ENCODE assay signal across 9 cellular contexts in genomic region chr9:7117676-7118561, GRCh38.
DNase-seq lines count a peak whose midpoint lies in the region; ATAC-seq, FAIRE-seq and TF ChIP-seq lines count a peak whose summit lies in the region.
"Had no signal": no experiment of that assay in that cellular context is flagged by ENCODE, and none has a peak within 500 bp of the region (broad histone marks: within the 10 kb centered on the region; RNA-seq: fewer than 3 reads in every experiment).

No MANE protein-coding gene starts in this region.

- no peaks in the 10 kb centered on the region for H3K9me3 ChIP-seq in body of pancreas
- H3K9me3 ChIP-seq: lower lobe of right lung had no signal

- H3K27ac ChIP-seq in body of pancreas, result peak overlapping the region in 1 of 4 donors; percentile 48
- H3K27ac ChIP-seq: lower lobe of right lung had no signal

- no peaks in the 10 kb centered on the region for H3K9me3 Mint-ChIP-seq in stimulated activated effector memory CD8-positive, alpha-beta T cell treated with anti-CD3 and anti-CD28 coated beads, Interleukin-12 subunit alpha, Interleukin-12 subunit beta, amount 100 ng/mL, for 72 hours

- no peak for FAIRE-seq in frontal cortex (lab: Jason Lieb, UNC)

- peaks cover 24% of the 10 kb centered on the region for H3K4me1 Mint-ChIP-seq in stimulated activated effector memory CD8-positive, alpha-beta T cell treated with anti-CD3 and anti-CD28 coated beads, Interleukin-12 subunit alpha, Interleukin-12 subunit beta, amount 100 ng/mL, for 72 hours

- in situ Hi-C loops in G401 (cut with HindIII; ENCODE audit: low sequenced_read_pairs), result no loop called here
- in situ Hi-C loops in KBM-7 (cut with MboI; ENCODE audit: low pct_unique_long_range_greater_than_20kb, low sequenced_read_pairs), result no loop called here

- no peak overlapping the region for H3K4me3 Mint-ChIP-seq in stimulated activated effector memory CD8-positive, alpha-beta T cell treated with anti-CD3 and anti-CD28 coated beads, Interleukin-12 subunit alpha, Interleukin-12 subunit beta, amount 100 ng/mL, for 72 hours

- H3K36me3 ChIP-seq in body of pancreas (replicated peaks in 1 of 2; ENCODE audit: insufficient read depth in 1 of 2, low read depth in 2 of 2), result no peaks in the 10 kb centered on the region

- TF ChIP-seq CTCF in body of pancreas (IDR thresholded peaks at IDR 0.05), result no peak

- TF ChIP-seq POLR2A in body of pancreas (IDR thresholded peaks at IDR 0.05), result no peak

- no peak overlapping the region for H3K4me3 ChIP-seq in body of pancreas
- H3K4me3 ChIP-seq: lower lobe of right lung had no signal

- H3K27me3 ChIP-seq in body of pancreas, result no peaks in the 10 kb centered on the region

- peaks cover 14% of the 10 kb centered on the region for H3K4me1 ChIP-seq in body of pancreas

- H3K36me3 Mint-ChIP-seq in stimulated activated effector memory CD8-positive, alpha-beta T cell treated with anti-CD3 and anti-CD28 coated beads, Interleukin-12 subunit alpha, Interleukin-12 subunit beta, amount 100 ng/mL, for 72 hours, result peaks cover 11% of the 10 kb centered on the region

- 52 to 56% methylated on average over 6 of the region's 6 CpGs for WGBS in body of pancreas, 2 donors

- intact Hi-C loops in body of pancreas (cut with DNase I), result no loop called here

- peak; percentile 60 for ATAC-seq in GM21367 (IDR thresholded peaks at IDR 0.05; ENCODE audit: unreplicated experiment)
- peak; percentile 45 for ATAC-seq in HG03280 (IDR thresholded peaks at IDR 0.05; ENCODE audit: unreplicated experiment)
- peak; percentile 21 for ATAC-seq in body of pancreas
- no peak for ATAC-seq in stimulated activated effector memory CD8-positive, alpha-beta T cell treated with anti-CD3 and anti-CD28 coated beads, Interleukin-12 subunit alpha, Interleukin-12 subunit beta, amount 100 ng/mL, for 72 hours
- ATAC-seq: lower lobe of right lung had no signal

- H3K27ac Mint-ChIP-seq in stimulated activated effector memory CD8-positive, alpha-beta T cell treated with anti-CD3 and anti-CD28 coated beads, Interleukin-12 subunit alpha, Interleukin-12 subunit beta, amount 100 ng/mL, for 72 hours, result no peak overlapping the region

- DNase-seq in G401 (ENCODE audit: low spot score) (peak; percentile 77), body of pancreas (no peak), NCI-H526 (lab: John Stamatoyannopoulos, UW) (no peak), KBM-7 (no peak), frontal cortex (ENCODE audit: low spot score in 2 of 2) (no peak)
- DNase-seq in stimulated activated effector memory CD8-positive, alpha-beta T cell treated with anti-CD3 and anti-CD28 coated beads, Interleukin-12 subunit alpha, Interleukin-12 subunit beta, amount 100 ng/mL, for 72 hours (ENCODE audit: low spot score in 2 of 2), result no peak
- DNase-seq: lower lobe of right lung had no signal
